In the genomic region with DNA sequence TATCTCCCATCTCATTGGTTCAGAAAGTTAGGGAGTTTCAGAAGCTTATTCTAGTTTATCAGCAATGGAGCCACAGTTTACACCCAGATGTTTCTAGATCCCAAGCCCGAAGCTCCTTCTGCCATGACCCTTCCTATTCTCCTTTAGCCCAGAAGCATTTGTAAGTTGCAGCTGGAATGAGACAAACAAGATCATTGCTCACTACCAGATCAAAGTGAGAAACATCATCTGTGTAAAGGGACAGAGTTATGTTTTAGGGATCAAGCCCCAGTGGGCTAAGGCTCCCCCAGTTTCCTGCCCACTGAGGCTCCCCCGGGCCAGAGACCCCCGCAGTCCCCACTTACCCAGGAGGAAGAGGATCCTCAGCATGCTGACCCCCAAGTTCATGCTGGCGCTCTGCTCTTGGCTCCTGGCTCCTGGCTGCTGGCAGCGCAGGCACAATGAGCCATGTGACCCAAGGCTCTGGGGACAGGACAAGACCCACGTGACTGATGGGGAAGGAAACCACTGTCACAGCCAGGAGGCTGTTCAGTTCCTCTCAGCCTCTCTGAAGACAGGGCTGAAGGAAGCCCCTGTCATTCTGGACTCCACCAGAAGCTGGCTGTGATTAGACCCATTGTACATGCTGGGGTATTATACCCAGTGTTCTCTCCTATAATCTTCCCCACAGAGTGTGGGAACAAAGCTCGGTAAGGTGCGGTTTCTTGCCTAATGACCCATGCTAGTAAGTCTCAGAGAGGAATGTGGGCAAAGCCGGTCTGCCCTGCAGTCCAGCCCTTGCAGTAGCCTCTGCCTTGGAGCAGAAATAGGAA, we compare ENCODE assay signal across 8 cellular contexts. TPM values are rescaled to one million over a fixed set of nuclear protein-coding genes. Genes with fewer than 3 reads are reported as not detected.
DNase-seq lines count a peak whose midpoint lies in the region; ATAC-seq and TF ChIP-seq lines count a peak whose summit lies in the region.

A gene with protein sequence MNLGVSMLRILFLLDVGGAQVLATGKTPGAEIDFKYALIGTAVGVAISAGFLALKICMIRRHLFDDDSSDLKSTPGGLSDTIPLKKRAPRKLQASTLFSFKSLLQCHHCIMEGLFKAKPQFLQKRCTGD (minus strand): TSS at position 442 of the 812 bp plus-strand sequence. CDS start 55 bp downstream, at position 387.

- POLR2A ChIA-PET in CD8-positive, alpha-beta T cell (lab: Charles Lee): no interaction called here
- POLR2A ChIA-PET in activated CD4-positive, alpha-beta T cell treated with anti-CD3 and anti-CD28 coated beads, Interleukin-2, amount 10 ng/mL, durations not matched to agents 7 days and 5 days (lab: Charles Lee): no interaction called here

- H3K4me3 Mint-ChIP-seq in CD8-positive, alpha-beta T cell: peak within 1 kb of the TSS; percentile 52
- peak within 1 kb of the TSS; percentile 52 for H3K4me3 Mint-ChIP-seq in activated CD4-positive, alpha-beta T cell treated with anti-CD3 and anti-CD28 coated beads, Interleukin-2, amount 10 ng/mL, durations not matched to agents 7 days and 5 days

- CTCF ChIA-PET in CD8-positive, alpha-beta T cell (lab: Charles Lee): no interaction called here
- CTCF ChIA-PET in activated CD4-positive, alpha-beta T cell treated with anti-CD3 and anti-CD28 coated beads, Interleukin-2, amount 10 ng/mL, durations not matched to agents 7 days and 5 days (lab: Charles Lee): no interaction called here

- peak in 1 of 7 experiments; percentile 47 for DNase-seq in CD8-positive, alpha-beta T cell
- DNase-seq in activated CD4-positive, alpha-beta T cell treated with anti-CD3 and anti-CD28 coated beads, Interleukin-2, amount 10 ng/mL, durations not matched to agents 7 days and 5 days: peak; percentile 26
- DNase-seq in right atrium auricular region (ENCODE audit: low spot score): peak; percentile 84
- peak; percentile 23 for DNase-seq in stimulated activated CD8-positive, alpha-beta memory T cell treated with anti-CD3 and anti-CD28 coated beads, Interleukin-12 subunit alpha, Interleukin-12 subunit beta, amount 100 ng/mL, for 1 hour (ENCODE audit: low read depth)
- DNase-seq in NCI-H2171 (lab: John Stamatoyannopoulos, UW): no peak
- DNase-seq in erythroblast (lab: John Stamatoyannopoulos, UW): no peak

- H3K4me1 Mint-ChIP-seq in CD8-positive, alpha-beta T cell (ENCODE audit: low read depth): peaks cover 27% of the 10 kb centered on the region
- peaks cover 62% of the 10 kb centered on the region for H3K4me1 Mint-ChIP-seq in activated CD4-positive, alpha-beta T cell treated with anti-CD3 and anti-CD28 coated beads, Interleukin-2, amount 10 ng/mL, durations not matched to agents 7 days and 5 days

- H3K27ac Mint-ChIP-seq in CD8-positive, alpha-beta T cell: peak within 1 kb of the TSS; percentile 76
- H3K27ac Mint-ChIP-seq in activated CD4-positive, alpha-beta T cell treated with anti-CD3 and anti-CD28 coated beads, Interleukin-2, amount 10 ng/mL, durations not matched to agents 7 days and 5 days: peak within 1 kb of the TSS; percentile 72

- no peaks in the 10 kb centered on the region for H3K9me3 ChIP-seq in CD8-positive, alpha-beta T cell (ENCODE audit: low read length)
- H3K9me3 ChIP-seq in right atrium auricular region: no peaks in the 10 kb centered on the region

- H3K4me1 ChIP-seq in CD8-positive, alpha-beta T cell (ENCODE audit: insufficient read depth, low read length): no peaks in the 10 kb centered on the region
- peaks cover 0 to 50% of the 10 kb centered on the region in 2 donors for H3K4me1 ChIP-seq in right atrium auricular region

- no peak within 1 kb of the TSS for H3K27ac ChIP-seq in CD8-positive, alpha-beta T cell (ENCODE audit: low read depth, low read length)
- H3K27ac ChIP-seq in right atrium auricular region: peak within 1 kb of the TSS; percentile 71 to 74

- H3K27me3 Mint-ChIP-seq in CD8-positive, alpha-beta T cell (ENCODE audit: low read depth): peaks cover 6% of the 10 kb centered on the region
- H3K27me3 Mint-ChIP-seq in activated CD4-positive, alpha-beta T cell treated with anti-CD3 and anti-CD28 coated beads, Interleukin-2, amount 10 ng/mL, durations not matched to agents 7 days and 5 days: peaks cover 16% of the 10 kb centered on the region

- H3K9me3 Mint-ChIP-seq in CD8-positive, alpha-beta T cell: no peaks in the 10 kb centered on the region
- no peaks in the 10 kb centered on the region for H3K9me3 Mint-ChIP-seq in activated CD4-positive, alpha-beta T cell treated with anti-CD3 and anti-CD28 coated beads, Interleukin-2, amount 10 ng/mL, durations not matched to agents 7 days and 5 days

- H3K4me3 ChIP-seq in CD8-positive, alpha-beta T cell (ENCODE audit: low read depth, low read length): no peak within 1 kb of the TSS
- peak within 1 kb of the TSS; percentile 13 to 40 for H3K4me3 ChIP-seq in right atrium auricular region

- H3K36me3 ChIP-seq in CD8-positive, alpha-beta T cell (ENCODE audit: insufficient read depth, low read length): no peaks in the 10 kb centered on the region
- H3K36me3 ChIP-seq in right atrium auricular region: no peaks in the 10 kb centered on the region

- TF ChIP-seq POLR2A in erythroblast (IDR thresholded peaks at IDR 0.05; ENCODE audit: low read length): no peak

- intact Hi-C loops in CD8-positive, alpha-beta T cell (cut with DNase I, micrococcal nuclease): no loop called here

- TF ChIP-seq CTCF in CD8-positive, alpha-beta T cell (IDR thresholded peaks at IDR 0.05): no peak
- TF ChIP-seq CTCF in right atrium auricular region (IDR thresholded peaks at IDR 0.05): no peak

- no peaks in the 10 kb centered on the region for H3K27me3 ChIP-seq in CD8-positive, alpha-beta T cell (ENCODE audit: insufficient read depth, low read length)
- H3K27me3 ChIP-seq in right atrium auricular region: no peaks in the 10 kb centered on the region

- ATAC-seq in CD8-positive, alpha-beta T cell: peak; percentile 48
- peak; percentile 54 for ATAC-seq in GM19372 (IDR thresholded peaks at IDR 0.05; ENCODE audit: low read depth, unreplicated experiment)
- peak; percentile 68 for ATAC-seq in HG03457 (IDR thresholded peaks at IDR 0.05; ENCODE audit: unreplicated experiment)

- no peaks in the 10 kb centered on the region for H3K36me3 Mint-ChIP-seq in CD8-positive, alpha-beta T cell
- no peaks in the 10 kb centered on the region for H3K36me3 Mint-ChIP-seq in activated CD4-positive, alpha-beta T cell treated with anti-CD3 and anti-CD28 coated beads, Interleukin-2, amount 10 ng/mL, durations not matched to agents 7 days and 5 days (ENCODE audit: low read depth)

RNA-seq across cellular contexts. Expression of the gene that starts here (rescaled TPM):
- total RNA-seq in CD8-positive, alpha-beta T cell: 1 to 10 TPM; 1.1 to 1.2 TPM
- total RNA-seq in activated CD4-positive, alpha-beta T cell treated with anti-CD3 and anti-CD28 coated beads, Interleukin-2, amount 10 ng/mL, durations not matched to agents 7 days and 5 days: 10 to 100 TPM; 12.5 to 14.0 TPM
- total RNA-seq in right atrium auricular region: 10 to 100 TPM; 14.3 to 14.8 TPM

Comparison
In these comparisons a context has a peak if more than half of its experiments do, and no peak if none do; other contexts are left out.
1. RNA of the gene that starts here (total RNA-seq): 14.3 to 14.8 TPM in right atrium auricular region and 12.5 to 14.0 TPM in activated CD4-positive, alpha-beta T cell treated with anti-CD3 and anti-CD28 coated beads, Interleukin-2, amount 10 ng/mL, durations not matched to agents 7 days and 5 days; 1.1 to 1.2 TPM in CD8-positive, alpha-beta T cell; every median in the first group is over 4 times any median in the second.
2. DNase-seq: peak in activated CD4-positive, alpha-beta T cell treated with anti-CD3 and anti-CD28 coated beads, Interleukin-2, amount 10 ng/mL, durations not matched to agents 7 days and 5 days (single experiment), right atrium auricular region (single experiment) and stimulated activated CD8-positive, alpha-beta memory T cell treated with anti-CD3 and anti-CD28 coated beads, Interleukin-12 subunit alpha, Interleukin-12 subunit beta, amount 100 ng/mL, for 1 hour (single experiment); none in NCI-H2171 (single experiment) and erythroblast (0 of 2).
3. Peak in every context shown above with its lines, with median percentiles within 50 percentile points of each other: ATAC-seq.